In genomic region chr12:88878295-88878694, GRCh38 we compare ENCODE assay signal across 3 cellular contexts.
A peak's percentile ranks its signal among the peaks of the same experiment; 100 is the strongest.
TF ChIP-seq lines count a peak whose summit lies in the region.

No MANE protein-coding gene starts in this region.

TF ChIP-seq in SK-N-SH, 30 proteins besides CTCF, POLR2A, EP300 and RAD21:
- TF ChIP-seq FOXJ3 (CRISPR knock-in tag; IDR thresholded peaks at IDR 0.05) (no peak), PBX3 (IDR thresholded peaks at IDR 0.05) (no peak), SIN3A (IDR thresholded peaks at IDR 0.05; ENCODE audit: borderline replicate concordance, low read depth, low read length) (no peak)

TF ChIP-seq in SK-N-SH treated with all-trans-retinoic acid at 6 μM for 48 hours, 23 proteins besides CTCF, POLR2A, EP300 and RAD21:
- no peak for TF ChIP-seq TSHZ2 (CRISPR knock-in tag; IDR thresholded peaks at IDR 0.05)
- TF ChIP-seq SNAI2 (CRISPR knock-in tag; IDR thresholded peaks at IDR 0.05) = no peak
- no peak for TF ChIP-seq ZNF565 (CRISPR knock-in tag; conservative IDR thresholded peaks at IDR 0.05; ENCODE audit: low read depth)
- no peak for TF ChIP-seq ISL1 (CRISPR knock-in tag; IDR thresholded peaks at IDR 0.05)
- no peak for TF ChIP-seq ZNF8 (CRISPR knock-in tag; IDR thresholded peaks at IDR 0.05)
- no peak for TF ChIP-seq CREB5 (CRISPR knock-in tag; IDR thresholded peaks at IDR 0.05; ENCODE audit: low read depth)
- no peak for TF ChIP-seq CSRNP3 (CRISPR knock-in tag; IDR thresholded peaks at IDR 0.05)
- no peak for TF ChIP-seq OSR1 (CRISPR knock-in tag; IDR thresholded peaks at IDR 0.05)
- TF ChIP-seq, protein P1, sequence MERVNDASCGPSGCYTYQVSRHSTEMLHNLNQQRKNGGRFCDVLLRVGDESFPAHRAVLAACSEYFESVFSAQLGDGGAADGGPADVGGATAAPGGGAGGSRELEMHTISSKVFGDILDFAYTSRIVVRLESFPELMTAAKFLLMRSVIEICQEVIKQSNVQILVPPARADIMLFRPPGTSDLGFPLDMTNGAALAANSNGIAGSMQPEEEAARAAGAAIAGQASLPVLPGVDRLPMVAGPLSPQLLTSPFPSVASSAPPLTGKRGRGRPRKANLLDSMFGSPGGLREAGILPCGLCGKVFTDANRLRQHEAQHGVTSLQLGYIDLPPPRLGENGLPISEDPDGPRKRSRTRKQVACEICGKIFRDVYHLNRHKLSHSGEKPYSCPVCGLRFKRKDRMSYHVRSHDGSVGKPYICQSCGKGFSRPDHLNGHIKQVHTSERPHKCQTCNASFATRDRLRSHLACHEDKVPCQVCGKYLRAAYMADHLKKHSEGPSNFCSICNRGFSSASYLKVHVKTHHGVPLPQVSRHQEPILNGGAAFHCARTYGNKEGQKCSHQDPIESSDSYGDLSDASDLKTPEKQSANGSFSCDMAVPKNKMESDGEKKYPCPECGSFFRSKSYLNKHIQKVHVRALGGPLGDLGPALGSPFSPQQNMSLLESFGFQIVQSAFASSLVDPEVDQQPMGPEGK (CRISPR knock-in tag; IDR thresholded peaks at IDR 0.05; ENCODE audit: borderline replicate concordance) = no peak
- no peak for TF ChIP-seq ARNTL (CRISPR knock-in tag; IDR thresholded peaks at IDR 0.05; ENCODE audit: borderline replicate concordance, low read depth)
- TF ChIP-seq ZFP30 (CRISPR knock-in tag; IDR thresholded peaks at IDR 0.05) = no peak

TF ChIP-seq in HCT116, 20 proteins besides CTCF, POLR2A, EP300 and RAD21:
- TF ChIP-seq SP1 (IDR thresholded peaks at IDR 0.05; ENCODE audit: low read depth) = peak; percentile 20; the same call in 1 of the 2 replicates
- TF ChIP-seq ZNF274 (IDR thresholded peaks at IDR 0.05; ENCODE audit: low read depth, low read length) = no peak
- TF ChIP-seq EZH2 (IDR thresholded peaks at IDR 0.05) = no peak
- no peak for TF ChIP-seq ELF1 (IDR thresholded peaks at IDR 0.05; ENCODE audit: borderline replicate concordance, low read depth)
- no peak for TF ChIP-seq SIN3A (IDR thresholded peaks at IDR 0.05; ENCODE audit: low read depth)
- no peak for TF ChIP-seq FOSL1 (IDR thresholded peaks at IDR 0.05; ENCODE audit: low read depth)
- no peak for TF ChIP-seq CBX3 (IDR thresholded peaks at IDR 0.05; ENCODE audit: low read depth)
- TF ChIP-seq JUND (IDR thresholded peaks at IDR 0.05) = 0 out of 2 replicates have a peak, but pooled peaks have one; percentile 19
- TF ChIP-seq EZH2phosphoT487 (IDR thresholded peaks at IDR 0.05; ENCODE audit: borderline replicate concordance) = no peak
- TF ChIP-seq, protein P2, sequence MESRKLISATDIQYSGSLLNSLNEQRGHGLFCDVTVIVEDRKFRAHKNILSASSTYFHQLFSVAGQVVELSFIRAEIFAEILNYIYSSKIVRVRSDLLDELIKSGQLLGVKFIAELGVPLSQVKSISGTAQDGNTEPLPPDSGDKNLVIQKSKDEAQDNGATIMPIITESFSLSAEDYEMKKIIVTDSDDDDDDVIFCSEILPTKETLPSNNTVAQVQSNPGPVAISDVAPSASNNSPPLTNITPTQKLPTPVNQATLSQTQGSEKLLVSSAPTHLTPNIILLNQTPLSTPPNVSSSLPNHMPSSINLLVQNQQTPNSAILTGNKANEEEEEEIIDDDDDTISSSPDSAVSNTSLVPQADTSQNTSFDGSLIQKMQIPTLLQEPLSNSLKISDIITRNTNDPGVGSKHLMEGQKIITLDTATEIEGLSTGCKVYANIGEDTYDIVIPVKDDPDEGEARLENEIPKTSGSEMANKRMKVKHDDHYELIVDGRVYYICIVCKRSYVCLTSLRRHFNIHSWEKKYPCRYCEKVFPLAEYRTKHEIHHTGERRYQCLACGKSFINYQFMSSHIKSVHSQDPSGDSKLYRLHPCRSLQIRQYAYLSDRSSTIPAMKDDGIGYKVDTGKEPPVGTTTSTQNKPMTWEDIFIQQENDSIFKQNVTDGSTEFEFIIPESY (IDR thresholded peaks at IDR 0.05; ENCODE audit: extremely low read depth, insufficient replicate concordance, low read length) = no peak
- no peak for TF ChIP-seq EGR1 (IDR thresholded peaks at IDR 0.05; ENCODE audit: low read depth)
- TF ChIP-seq POLR2AphosphoS5 (IDR thresholded peaks at IDR 0.05; ENCODE audit: low read depth, low read length) = no peak
- no peak for TF ChIP-seq YY1 (IDR thresholded peaks at IDR 0.05; ENCODE audit: extremely low read depth, insufficient replicate concordance, low read depth, low read length)
- peak; percentile 97 for TF ChIP-seq TCF7L2 (IDR thresholded peaks at IDR 0.05; ENCODE audit: borderline replicate concordance, extremely low read depth, insufficient read depth, insufficient read length)
- TF ChIP-seq ZFX (IDR thresholded peaks at IDR 0.05) = no peak
- TF ChIP-seq CEBPB (IDR thresholded peaks at IDR 0.05; ENCODE audit: low read depth) = no peak
- no peak for TF ChIP-seq SRF (IDR thresholded peaks at IDR 0.05; ENCODE audit: low read depth)
- TF ChIP-seq, protein P3, sequence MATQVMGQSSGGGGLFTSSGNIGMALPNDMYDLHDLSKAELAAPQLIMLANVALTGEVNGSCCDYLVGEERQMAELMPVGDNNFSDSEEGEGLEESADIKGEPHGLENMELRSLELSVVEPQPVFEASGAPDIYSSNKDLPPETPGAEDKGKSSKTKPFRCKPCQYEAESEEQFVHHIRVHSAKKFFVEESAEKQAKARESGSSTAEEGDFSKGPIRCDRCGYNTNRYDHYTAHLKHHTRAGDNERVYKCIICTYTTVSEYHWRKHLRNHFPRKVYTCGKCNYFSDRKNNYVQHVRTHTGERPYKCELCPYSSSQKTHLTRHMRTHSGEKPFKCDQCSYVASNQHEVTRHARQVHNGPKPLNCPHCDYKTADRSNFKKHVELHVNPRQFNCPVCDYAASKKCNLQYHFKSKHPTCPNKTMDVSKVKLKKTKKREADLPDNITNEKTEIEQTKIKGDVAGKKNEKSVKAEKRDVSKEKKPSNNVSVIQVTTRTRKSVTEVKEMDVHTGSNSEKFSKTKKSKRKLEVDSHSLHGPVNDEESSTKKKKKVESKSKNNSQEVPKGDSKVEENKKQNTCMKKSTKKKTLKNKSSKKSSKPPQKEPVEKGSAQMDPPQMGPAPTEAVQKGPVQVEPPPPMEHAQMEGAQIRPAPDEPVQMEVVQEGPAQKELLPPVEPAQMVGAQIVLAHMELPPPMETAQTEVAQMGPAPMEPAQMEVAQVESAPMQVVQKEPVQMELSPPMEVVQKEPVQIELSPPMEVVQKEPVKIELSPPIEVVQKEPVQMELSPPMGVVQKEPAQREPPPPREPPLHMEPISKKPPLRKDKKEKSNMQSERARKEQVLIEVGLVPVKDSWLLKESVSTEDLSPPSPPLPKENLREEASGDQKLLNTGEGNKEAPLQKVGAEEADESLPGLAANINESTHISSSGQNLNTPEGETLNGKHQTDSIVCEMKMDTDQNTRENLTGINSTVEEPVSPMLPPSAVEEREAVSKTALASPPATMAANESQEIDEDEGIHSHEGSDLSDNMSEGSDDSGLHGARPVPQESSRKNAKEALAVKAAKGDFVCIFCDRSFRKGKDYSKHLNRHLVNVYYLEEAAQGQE (IDR thresholded peaks at IDR 0.05; ENCODE audit: low read depth) = no peak
- TF ChIP-seq, protein P4, sequence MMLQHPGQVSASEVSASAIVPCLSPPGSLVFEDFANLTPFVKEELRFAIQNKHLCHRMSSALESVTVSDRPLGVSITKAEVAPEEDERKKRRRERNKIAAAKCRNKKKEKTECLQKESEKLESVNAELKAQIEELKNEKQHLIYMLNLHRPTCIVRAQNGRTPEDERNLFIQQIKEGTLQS (IDR thresholded peaks at IDR 0.05) = no peak
- TF ChIP-seq, protein P5, sequence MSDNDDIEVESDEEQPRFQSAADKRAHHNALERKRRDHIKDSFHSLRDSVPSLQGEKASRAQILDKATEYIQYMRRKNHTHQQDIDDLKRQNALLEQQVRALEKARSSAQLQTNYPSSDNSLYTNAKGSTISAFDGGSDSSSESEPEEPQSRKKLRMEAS (IDR thresholded peaks at IDR 0.05) = peak; percentile 18; the same call in 1 of the 2 replicates
